6 cellular contexts compared by ENCODE assay signal in the genomic region with DNA sequence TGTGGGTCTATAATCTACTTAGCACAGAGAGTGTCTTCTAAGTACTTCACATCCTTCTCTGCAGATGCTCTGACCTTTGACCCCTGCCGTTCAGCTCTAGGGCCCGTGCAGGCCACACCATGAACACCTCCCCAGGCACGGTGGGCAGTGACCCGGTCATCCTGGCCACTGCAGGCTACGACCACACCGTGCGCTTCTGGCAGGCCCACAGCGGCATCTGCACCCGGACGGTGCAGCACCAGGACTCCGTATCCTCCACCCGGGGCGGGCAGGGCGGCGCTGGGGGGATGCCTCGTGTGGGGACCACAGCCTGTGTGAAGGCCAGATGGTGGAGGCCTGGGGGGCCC. TPM values are rescaled to one million over a fixed set of nuclear protein-coding genes. Genes with fewer than 3 reads are reported as not detected.
DNase-seq lines count a peak whose midpoint lies in the region; ATAC-seq and TF ChIP-seq lines count a peak whose summit lies in the region.

No MANE protein-coding gene starts in this region.

- no peaks in the 10 kb centered on the region for H3K9me3 ChIP-seq in DOHH2 (ENCODE audit: control insufficient read depth, insufficient read depth, low read length)
- H3K9me3 ChIP-seq in sigmoid colon, result no peaks in the 10 kb centered on the region

- H3K4me1 Mint-ChIP-seq in effector memory CD8-positive, alpha-beta T cell (ENCODE audit: low read depth in 2 of 2), result peaks cover 18 to 22% of the 10 kb centered on the region in 2 donors

- peaks cover 24% of the 10 kb centered on the region for H3K36me3 Mint-ChIP-seq in effector memory CD8-positive, alpha-beta T cell (ENCODE audit: insufficient read depth)

- H3K36me3 ChIP-seq in DOHH2 (ENCODE audit: control insufficient read depth, low read length), result peaks cover 43% of the 10 kb centered on the region
- peaks cover 13 to 36% (median 23%) of the 10 kb centered on the region in 4 donors for H3K36me3 ChIP-seq in sigmoid colon

- peak overlapping the region; percentile 96 for H3K4me3 ChIP-seq in DOHH2 (ENCODE audit: low read length)
- peak overlapping the region; percentile 83 to 89 (median 88) for H3K4me3 ChIP-seq in sigmoid colon

- H3K4me1 ChIP-seq in DOHH2 (ENCODE audit: control insufficient read depth, low read length) (peaks cover 19% of the 10 kb centered on the region), sigmoid colon (peaks cover 0 to 20% (median 18%) of the 10 kb centered on the region in 4 donors)

- H3K27ac ChIP-seq in DOHH2 (ENCODE audit: low read depth, low read length), result peak overlapping the region; percentile 56
- H3K27ac ChIP-seq in sigmoid colon, result peak overlapping the region; percentile 97 to 100 (median 98)

- H3K9me2 ChIP-seq in DOHH2 (replicated peaks; ENCODE audit: control insufficient read depth, low read length), result no peaks in the 10 kb centered on the region

- peak overlapping the region; percentile 71 to 81 for H3K4me3 Mint-ChIP-seq in effector memory CD8-positive, alpha-beta T cell

- TF ChIP-seq POLR2A in sigmoid colon (IDR thresholded peaks at IDR 0.05), result no peak

- peak overlapping the region in 1 of 2 donors; percentile 90 for H3K27ac Mint-ChIP-seq in effector memory CD8-positive, alpha-beta T cell

- no peaks in the 10 kb centered on the region for H4K20me1 ChIP-seq in DOHH2 (ENCODE audit: control insufficient read depth, insufficient read depth, low read depth, low read length)

- peak; percentile 17 for ATAC-seq in HG03196 (IDR thresholded peaks at IDR 0.05; ENCODE audit: unreplicated experiment)
- ATAC-seq in effector memory CD8-positive, alpha-beta T cell (replicated peaks), result no peak

- no peaks in the 10 kb centered on the region for H3K9me3 Mint-ChIP-seq in effector memory CD8-positive, alpha-beta T cell

- peaks cover 24% of the 10 kb centered on the region for H3K79me2 ChIP-seq in DOHH2 (ENCODE audit: control insufficient read depth, low read length)

- no peaks in the 10 kb centered on the region for H3F3A ChIP-seq in DOHH2 (ENCODE audit: control insufficient read depth, insufficient read depth)

- DNase-seq in effector memory CD8-positive, alpha-beta T cell, result no peak
- DNase-seq in sigmoid colon, result no peak
- DNase-seq in DMS153 (lab: John Stamatoyannopoulos, UW), result no peak
- DNase-seq in kidney glomerular epithelial cell (lab: John Stamatoyannopoulos, UW), result no peak

- WGBS in sigmoid colon, 2 donors, result 5 to 13% methylated on average over 16 of the region's 16 CpGs

- H3K27me3 ChIP-seq in DOHH2 (ENCODE audit: control insufficient read depth, low read length) (no peaks in the 10 kb centered on the region; the same call in 1 of the 2 replicates), sigmoid colon (no peaks in the 10 kb centered on the region)

- intact Hi-C loops in sigmoid colon (cut with DNase I), result loop anchor here (2.0 to 5.0 kb wide), 2 partner anchors 46 to 49 kb away; a partner anchor contains a TSS

- H3K4me2 ChIP-seq in DOHH2 (ENCODE audit: low read length), result peak overlapping the region; percentile 99

- TF ChIP-seq EP300 in sigmoid colon (IDR thresholded peaks at IDR 0.05), result no peak

- TF ChIP-seq CTCF in DOHH2 (IDR thresholded peaks at IDR 0.05; ENCODE audit: low read depth, low read length, poor library complexity, severe bottlenecking) (no peak), sigmoid colon (IDR thresholded peaks at IDR 0.05) (no peak)

- no peaks in the 10 kb centered on the region for H3K27me3 Mint-ChIP-seq in effector memory CD8-positive, alpha-beta T cell

RNA-seq across cellular contexts. Expression of a gene that starts 0.7 kb away (rescaled TPM):
- total RNA-seq in sigmoid colon, result 10 to 100 TPM; 30.6 to 48.5 (median 37.1) TPM
- 10 to 100 TPM; 41.4 to 58.7 (median 42.0) TPM for polyA plus RNA-seq in sigmoid colon

RNA-seq across cellular contexts. Expression of a gene that starts 4.7 kb away (rescaled TPM):
- 10 to 100 TPM in 1 of 4 donors, 1 to 10 TPM in 3; 1.8 to 21.3 (median 4.7) TPM for total RNA-seq in sigmoid colon
- polyA plus RNA-seq in sigmoid colon, result 1 to 10 TPM in 1 of 3 donors, not detected in 2; 8.3 TPM

RNA-seq across cellular contexts. Expression of a gene that starts 8.7 kb away (rescaled TPM):
- total RNA-seq in sigmoid colon, result 10 to 100 TPM in 2 of 4 donors, 1 to 10 TPM in 2; 9.0 to 14.4 (median 10.0) TPM
- 10 to 100 TPM in 2 of 3 donors, 1 to 10 TPM in 1; 6.0 to 20.2 (median 11.1) TPM for polyA plus RNA-seq in sigmoid colon

RNA-seq across cellular contexts. Expression of a gene that starts 9.5 kb away (rescaled TPM):
- total RNA-seq in sigmoid colon, result under 1 TPM in 3 of 4 donors, not detected in 1; 0.27 to 0.55 (median 0.36) TPM
- polyA plus RNA-seq in sigmoid colon, result under 1 TPM; under 0.01 to 0.44 (median 0.23) TPM

RNA-seq across cellular contexts. Expression of a gene that starts 17.5 kb away (rescaled TPM):
- total RNA-seq in sigmoid colon, result 10 to 100 TPM; 17.4 to 26.9 (median 22.0) TPM
- polyA plus RNA-seq in sigmoid colon, result 10 to 100 TPM; 10.8 to 25.3 (median 13.4) TPM
